ENCODE assay signal across 1 cellular context in the genomic region with DNA sequence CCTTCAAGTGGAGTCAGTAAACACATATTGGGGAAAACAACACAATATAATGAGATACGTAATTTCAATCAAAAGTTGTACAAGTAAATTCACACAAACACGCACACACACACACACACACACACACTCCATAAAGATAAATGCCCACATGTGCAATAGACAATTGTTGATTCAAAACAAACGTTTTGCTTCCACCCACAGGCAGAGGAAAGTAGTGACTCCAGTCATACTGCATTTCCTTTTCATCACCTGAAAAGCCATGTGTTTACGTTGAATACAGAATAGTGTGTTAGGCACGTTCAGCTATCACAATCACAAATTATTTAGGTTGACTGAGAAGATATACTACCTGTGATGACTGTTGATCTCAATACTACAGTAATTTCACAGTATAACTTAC.
TF ChIP-seq lines count a peak whose summit lies in the region.

No MANE protein-coding gene starts in this region.

TF ChIP-seq in SK-N-SH treated with all-trans-retinoic acid at 6 μM for 48 hours, 23 proteins besides CTCF, POLR2A, EP300 and RAD21 (continued from another document):
- TF ChIP-seq, protein P1, sequence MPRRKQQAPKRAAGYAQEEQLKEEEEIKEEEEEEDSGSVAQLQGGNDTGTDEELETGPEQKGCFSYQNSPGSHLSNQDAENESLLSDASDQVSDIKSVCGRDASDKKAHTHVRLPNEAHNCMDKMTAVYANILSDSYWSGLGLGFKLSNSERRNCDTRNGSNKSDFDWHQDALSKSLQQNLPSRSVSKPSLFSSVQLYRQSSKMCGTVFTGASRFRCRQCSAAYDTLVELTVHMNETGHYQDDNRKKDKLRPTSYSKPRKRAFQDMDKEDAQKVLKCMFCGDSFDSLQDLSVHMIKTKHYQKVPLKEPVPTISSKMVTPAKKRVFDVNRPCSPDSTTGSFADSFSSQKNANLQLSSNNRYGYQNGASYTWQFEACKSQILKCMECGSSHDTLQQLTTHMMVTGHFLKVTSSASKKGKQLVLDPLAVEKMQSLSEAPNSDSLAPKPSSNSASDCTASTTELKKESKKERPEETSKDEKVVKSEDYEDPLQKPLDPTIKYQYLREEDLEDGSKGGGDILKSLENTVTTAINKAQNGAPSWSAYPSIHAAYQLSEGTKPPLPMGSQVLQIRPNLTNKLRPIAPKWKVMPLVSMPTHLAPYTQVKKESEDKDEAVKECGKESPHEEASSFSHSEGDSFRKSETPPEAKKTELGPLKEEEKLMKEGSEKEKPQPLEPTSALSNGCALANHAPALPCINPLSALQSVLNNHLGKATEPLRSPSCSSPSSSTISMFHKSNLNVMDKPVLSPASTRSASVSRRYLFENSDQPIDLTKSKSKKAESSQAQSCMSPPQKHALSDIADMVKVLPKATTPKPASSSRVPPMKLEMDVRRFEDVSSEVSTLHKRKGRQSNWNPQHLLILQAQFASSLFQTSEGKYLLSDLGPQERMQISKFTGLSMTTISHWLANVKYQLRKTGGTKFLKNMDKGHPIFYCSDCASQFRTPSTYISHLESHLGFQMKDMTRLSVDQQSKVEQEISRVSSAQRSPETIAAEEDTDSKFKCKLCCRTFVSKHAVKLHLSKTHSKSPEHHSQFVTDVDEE (CRISPR knock-in tag; IDR thresholded peaks at IDR 0.05): no peak
- TF ChIP-seq ZNF70 (CRISPR knock-in tag; IDR thresholded peaks at IDR 0.05): no peak
TF ChIP-seq in SK-N-SH treated with all-trans-retinoic acid at 6 μM for 48 hours: peak in this region for 0.
